ENCODE assay signal across 28 cellular contexts in genomic region chr13:88592105-88592504, GRCh38.
"Had no signal": no experiment of that assay in that cellular context is flagged by ENCODE, and none has a peak within 500 bp of the region (broad histone marks: within the 10 kb centered on the region; RNA-seq: fewer than 3 reads in every experiment).

No MANE protein-coding gene starts in this region.

- H3K4me3 Mint-ChIP-seq: central memory CD8-positive, alpha-beta T cell; immature natural killer cell; memory B cell; naive thymus-derived CD4-positive, alpha-beta T cell; nephron; neural progenitor cell; stimulated activated effector memory CD8-positive, alpha-beta T cell treated with anti-CD3 and anti-CD28 coated beads, Interleukin-12 subunit alpha, Interleukin-12 subunit beta, amount 100 ng/mL, for 72 hours had no signal

- H3K4me1 ChIP-seq: gastroesophageal sphincter, heart right ventricle, neural progenitor cell, prostate gland, right atrium auricular region, stomach, thyroid gland had no signal

- H3K27ac ChIP-seq: coronary artery, gastroesophageal sphincter, heart right ventricle, neural progenitor cell, prostate gland, right atrium auricular region, stomach, thyroid gland had no signal

- H3K36me3 ChIP-seq: gastroesophageal sphincter, heart right ventricle, neural progenitor cell, prostate gland, right atrium auricular region, stomach, thyroid gland had no signal

- H2AFZ ChIP-seq: neural progenitor cell had no signal

- H3K27ac Mint-ChIP-seq: immature natural killer cell; memory B cell; naive thymus-derived CD4-positive, alpha-beta T cell; nephron; neural progenitor cell; stimulated activated effector memory CD8-positive, alpha-beta T cell treated with anti-CD3 and anti-CD28 coated beads, Interleukin-12 subunit alpha, Interleukin-12 subunit beta, amount 100 ng/mL, for 72 hours had no signal

- H3K9ac ChIP-seq: neural progenitor cell had no signal

- ATAC-seq: gastroesophageal sphincter; heart right ventricle; naive thymus-derived CD4-positive, alpha-beta T cell; sciatic nerve; stimulated activated effector memory CD8-positive, alpha-beta T cell treated with anti-CD3 and anti-CD28 coated beads, Interleukin-12 subunit alpha, Interleukin-12 subunit beta, amount 100 ng/mL, for 72 hours had no signal

- H3K4me2 ChIP-seq: neural progenitor cell had no signal

- H3K4me3 ChIP-seq: coronary artery, gastroesophageal sphincter, heart right ventricle, lung, neural progenitor cell, prostate gland, right atrium auricular region, stomach, thyroid gland had no signal

- H3K9me3 ChIP-seq: prostate gland, thyroid gland had no signal

- H3K27me3 Mint-ChIP-seq: central memory CD8-positive, alpha-beta T cell; memory B cell; naive thymus-derived CD4-positive, alpha-beta T cell had no signal

- DNase-seq: dermis blood vessel endothelial cell; effector memory CD4-positive, alpha-beta T cell; foreskin fibroblast; heart right ventricle; hippocampal formation; immature natural killer cell; islet precursor cell; midbrain; naive thymus-derived CD4-positive, alpha-beta T cell; nucleus accumbens; stimulated activated CD4-positive, alpha-beta T cell treated with anti-CD3 and anti-CD28 coated beads, Interleukin-2, amount 100 ng/mL, for 24 hours; stimulated activated CD4-positive, alpha-beta T cell treated with anti-CD3 and anti-CD28 coated beads, Interleukin-4, amount 100 ng/mL, for 24 hours; stimulated activated naive CD4-positive, alpha-beta T cell treated with Interleukin-2 at 50 U/mL for 16 hours; stomach; thyroid gland; trophoblast cell had no signal

- H3K27me3 ChIP-seq: gastroesophageal sphincter, heart right ventricle, neural progenitor cell, right atrium auricular region, stomach, thyroid gland had no signal

- H3K4me1 Mint-ChIP-seq: central memory CD8-positive, alpha-beta T cell; memory B cell; naive thymus-derived CD4-positive, alpha-beta T cell; nephron; neural progenitor cell; stimulated activated effector memory CD8-positive, alpha-beta T cell treated with anti-CD3 and anti-CD28 coated beads, Interleukin-12 subunit alpha, Interleukin-12 subunit beta, amount 100 ng/mL, for 72 hours had no signal

- H3K36me3 Mint-ChIP-seq: memory B cell; naive thymus-derived CD4-positive, alpha-beta T cell; neural progenitor cell; stimulated activated effector memory CD8-positive, alpha-beta T cell treated with anti-CD3 and anti-CD28 coated beads, Interleukin-12 subunit alpha, Interleukin-12 subunit beta, amount 100 ng/mL, for 72 hours had no signal

- FAIRE-seq: endothelial cell of umbilical vein had no signal
